31 cellular contexts compared by ENCODE assay signal in the genomic region with DNA sequence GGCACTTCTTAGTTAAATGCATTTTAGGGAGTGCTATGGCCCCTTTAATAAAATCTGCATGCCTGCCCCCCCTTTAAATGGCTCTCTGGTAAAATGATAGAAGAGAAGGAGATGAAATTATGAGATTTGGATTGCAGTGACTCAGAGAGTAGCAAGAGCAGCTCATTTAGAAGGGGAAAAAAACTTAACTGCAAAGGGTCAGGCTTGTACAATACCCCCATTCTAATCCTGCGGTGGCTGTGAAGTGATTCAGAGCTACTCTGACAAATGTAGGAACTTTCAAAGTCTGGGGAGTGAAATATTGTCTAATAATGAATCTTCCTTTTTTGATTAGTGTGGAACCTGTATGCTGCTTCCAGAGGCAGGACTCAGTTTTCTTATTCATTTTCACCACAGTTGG. TPM values are rescaled to one million over a fixed set of nuclear protein-coding genes. Genes with fewer than 3 reads are reported as not detected.
A peak's percentile ranks its signal among the peaks of the same experiment; 100 is the strongest.
DNase-seq lines count a peak whose midpoint lies in the region; ATAC-seq and TF ChIP-seq lines count a peak whose summit lies in the region.
"Had no signal": no experiment of that assay in that cellular context is flagged by ENCODE, and none has a peak within 500 bp of the region (broad histone marks: within the 10 kb centered on the region; RNA-seq: fewer than 3 reads in every experiment).

No MANE protein-coding gene starts in this region.

- DNase-seq in activated naive CD8-positive, alpha-beta T cell treated with anti-CD3 and anti-CD28 coated beads, Interleukin-2, amount 50 U/mL, for 24 hours: no peak
- DNase-seq in activated naive CD8-positive, alpha-beta T cell treated with anti-CD3 and anti-CD28 coated beads for 36 hours: no peak
- DNase-seq in RPMI7951 (ENCODE audit: low read depth) (peak; percentile 68), foreskin fibroblast (peak; percentile 34 to 42), smooth muscle cell (lab: John Stamatoyannopoulos, UW; ENCODE audit: unreplicated experiment) (no peak), NCI-H1105 (lab: John Stamatoyannopoulos, UW) (no peak)
- DNase-seq: activated CD4-positive, alpha-beta T cell treated with anti-CD3 and anti-CD28 coated beads, Interleukin-2, amount 50 U/mL, for 4 hours; activated CD8-positive, alpha-beta memory T cell treated with anti-CD3 and anti-CD28 coated beads, Interleukin-2, amount 10 ng/mL, durations not matched to agents 7 days and 5 days; activated gamma-delta T cell; activated T-cell treated with anti-CD3 and anti-CD28 coated beads, Interleukin-2, amount 50 U/mL, for 4 hours; CD4-positive, alpha-beta T cell; cerebellar nuclear complex; DND-41; esophagus squamous epithelium; hippocampal formation; left colon; NCI-H1048; NCI-H187 treated with DMSO at 0.1 percent for 48 hours; NCI-H2171 treated with DMSO at 0.1 percent for 48 hours; NCI-H510A treated with DMSO at 0.1 percent for 48 hours; RPMI8226; small intestine; T-helper 1 cell; testis had no signal

- H3K4me3 ChIP-seq in foreskin fibroblast (ENCODE audit: low read depth in 1 of 2, low read length in 2 of 2) (no peak overlapping the region), smooth muscle cell (no peak overlapping the region)
- H3K4me3 ChIP-seq: esophagus squamous epithelium, SJSA1, testis had no signal

- H3K4me1 ChIP-seq in smooth muscle cell (ENCODE audit: low read depth): peaks cover 5% of the 10 kb centered on the region
- H3K4me1 ChIP-seq: esophagus squamous epithelium, testis had no signal

- no peak overlapping the region for H3K27ac Mint-ChIP-seq in activated naive CD8-positive, alpha-beta T cell treated with anti-CD3 and anti-CD28 coated beads, Interleukin-2, amount 50 U/mL, for 24 hours
- no peak overlapping the region for H3K27ac Mint-ChIP-seq in activated naive CD8-positive, alpha-beta T cell treated with anti-CD3 and anti-CD28 coated beads for 36 hours
- H3K27ac Mint-ChIP-seq: activated CD8-positive, alpha-beta memory T cell treated with anti-CD3 and anti-CD28 coated beads, Interleukin-2, amount 10 ng/mL, durations not matched to agents 7 days and 5 days; CD4-positive, alpha-beta T cell; stimulated activated naive CD8-positive, alpha-beta T cell treated with anti-CD3 and anti-CD28 coated beads, Interleukin-15, Interleukin-2, amounts not matched to agents 100 ng/mL and 50 ng/mL, for 24 hours had no signal

- no peaks in the 10 kb centered on the region for H3K36me3 Mint-ChIP-seq in activated naive CD8-positive, alpha-beta T cell treated with anti-CD3 and anti-CD28 coated beads, Interleukin-2, amount 50 U/mL, for 24 hours (ENCODE audit: low read depth)
- H3K36me3 Mint-ChIP-seq in activated naive CD8-positive, alpha-beta T cell treated with anti-CD3 and anti-CD28 coated beads for 36 hours: peaks cover 5% of the 10 kb centered on the region
- H3K36me3 Mint-ChIP-seq: brain had no signal

- ATAC-seq in activated naive CD8-positive, alpha-beta T cell treated with anti-CD3 and anti-CD28 coated beads, Interleukin-2, amount 50 U/mL, for 24 hours: peak; percentile 20
- no peak for ATAC-seq in GM19351 (IDR thresholded peaks at IDR 0.05; ENCODE audit: unreplicated experiment)
- ATAC-seq in GM19463 (IDR thresholded peaks at IDR 0.05; ENCODE audit: unreplicated experiment): no peak
- ATAC-seq: activated CD4-positive, CD25-positive, alpha-beta regulatory T cell treated with anti-CD3 and anti-CD28 coated beads, Interleukin-2, amount 50 U/mL, for 24 hours; activated CD8-positive, alpha-beta memory T cell treated with anti-CD3 and anti-CD28 coated beads, Interleukin-2, amount 10 ng/mL, durations not matched to agents 7 days and 5 days; activated T-cell treated with anti-CD3 and anti-CD28 coated beads, Interleukin-2, amount 50 U/mL, for 4 hours; left colon had no signal

- peaks cover 14% of the 10 kb centered on the region for H3K27me3 Mint-ChIP-seq in activated naive CD8-positive, alpha-beta T cell treated with anti-CD3 and anti-CD28 coated beads, Interleukin-2, amount 50 U/mL, for 24 hours
- peaks cover 17% of the 10 kb centered on the region for H3K27me3 Mint-ChIP-seq in activated naive CD8-positive, alpha-beta T cell treated with anti-CD3 and anti-CD28 coated beads for 36 hours

- 7% methylated on average over 1 of the region's 1 CpG for WGBS in smooth muscle cell (ENCODE audit: low lambda C conversion rate)

- no peak overlapping the region for H3K9ac ChIP-seq in smooth muscle cell (ENCODE audit: low read depth)

- H4K20me1 ChIP-seq in smooth muscle cell (ENCODE audit: low read depth): no peaks in the 10 kb centered on the region

- no peaks in the 10 kb centered on the region for H3K4me1 Mint-ChIP-seq in activated naive CD8-positive, alpha-beta T cell treated with anti-CD3 and anti-CD28 coated beads, Interleukin-2, amount 50 U/mL, for 24 hours
- H3K4me1 Mint-ChIP-seq in activated naive CD8-positive, alpha-beta T cell treated with anti-CD3 and anti-CD28 coated beads for 36 hours: no peaks in the 10 kb centered on the region

- peaks cover 9% of the 10 kb centered on the region for H3F3A ChIP-seq in smooth muscle cell (ENCODE audit: low read depth)

- H3K27me3 ChIP-seq in smooth muscle cell (ENCODE audit: low read depth): no peaks in the 10 kb centered on the region
- H3K27me3 ChIP-seq: esophagus squamous epithelium, SJSA1, testis had no signal

- H3K27ac ChIP-seq in smooth muscle cell (ENCODE audit: low read depth): peak overlapping the region; percentile 66
- H3K27ac ChIP-seq: 22Rv1, SJSA1, testis had no signal

- no peaks in the 10 kb centered on the region for H3K36me3 ChIP-seq in smooth muscle cell (ENCODE audit: low read depth)
- H3K36me3 ChIP-seq: esophagus squamous epithelium, SJSA1 had no signal

- H3K79me2 ChIP-seq in smooth muscle cell (ENCODE audit: low read depth): no peaks in the 10 kb centered on the region

- H3K9me3 Mint-ChIP-seq in activated naive CD8-positive, alpha-beta T cell treated with anti-CD3 and anti-CD28 coated beads, Interleukin-2, amount 50 U/mL, for 24 hours: peaks cover 9% of the 10 kb centered on the region
- H3K9me3 Mint-ChIP-seq in activated naive CD8-positive, alpha-beta T cell treated with anti-CD3 and anti-CD28 coated beads for 36 hours: peaks cover 12% of the 10 kb centered on the region

- H2AFZ ChIP-seq in smooth muscle cell (ENCODE audit: low read depth): no peak overlapping the region

- no peak overlapping the region for H3K4me3 Mint-ChIP-seq in activated naive CD8-positive, alpha-beta T cell treated with anti-CD3 and anti-CD28 coated beads, Interleukin-2, amount 50 U/mL, for 24 hours
- H3K4me3 Mint-ChIP-seq in activated naive CD8-positive, alpha-beta T cell treated with anti-CD3 and anti-CD28 coated beads for 36 hours: no peak overlapping the region
- H3K4me3 Mint-ChIP-seq: activated CD8-positive, alpha-beta memory T cell treated with anti-CD3 and anti-CD28 coated beads, Interleukin-2, amount 10 ng/mL, durations not matched to agents 7 days and 5 days; activated T-cell treated with anti-CD3 and anti-CD28 coated beads, Interleukin-2, amount 50 U/mL, for 4 hours; brain; CD4-positive, alpha-beta T cell; stimulated activated naive CD8-positive, alpha-beta T cell treated with anti-CD3 and anti-CD28 coated beads, Interleukin-15, Interleukin-2, amounts not matched to agents 100 ng/mL and 50 ng/mL, for 24 hours had no signal

- TF ChIP-seq CTCF in foreskin fibroblast (IDR thresholded peaks at IDR 0.05; ENCODE audit: low read depth, low read length): no peak
- no peak for TF ChIP-seq CTCF in smooth muscle cell (IDR thresholded peaks at IDR 0.05; ENCODE audit: borderline replicate concordance, insufficient read depth, poor library complexity, severe bottlenecking)

- H3K4me2 ChIP-seq in smooth muscle cell: peak overlapping the region; percentile 42

- H3K9me3 ChIP-seq in smooth muscle cell (replicated peaks; ENCODE audit: low read depth): no peaks in the 10 kb centered on the region
- H3K9me3 ChIP-seq: SJSA1, testis had no signal

RNA-seq across cellular contexts. Expression of gene TBC1D23, which starts 44.1 kb away (rescaled TPM):
- total RNA-seq in activated naive CD8-positive, alpha-beta T cell treated with anti-CD3 and anti-CD28 coated beads for 36 hours: 10 to 100 TPM; 18.3 to 21.2 TPM
- 68.0 and 75.2 TPM in 2 replicates for total RNA-seq in RPMI7951 (2014; rRNA removed; shearing (Covaris generic))
- 77.7 and 120 TPM in 2 replicates for total RNA-seq in smooth muscle cell
- 30.0 and 36.0 TPM in 2 replicates for polyA plus RNA-seq in smooth muscle cell

Comparison
In these comparisons a context has a peak if more than half of its experiments do, and no peak if none do; other contexts are left out.
1. DNase-seq: peak in RPMI7951 (single experiment) and foreskin fibroblast (2 of 2); none in activated naive CD8-positive, alpha-beta T cell treated with anti-CD3 and anti-CD28 coated beads, Interleukin-2, amount 50 U/mL, for 24 hours (single experiment), activated naive CD8-positive, alpha-beta T cell treated with anti-CD3 and anti-CD28 coated beads for 36 hours (single experiment), smooth muscle cell (single experiment) and NCI-H1105 (single experiment).